ENCODE assay signal across 19 cellular contexts in genomic region chr9:4079346-4079745, GRCh38.
A peak's percentile ranks its signal among the peaks of the same experiment; 100 is the strongest.
DNase-seq lines count a peak whose midpoint lies in the region; ATAC-seq and TF ChIP-seq lines count a peak whose summit lies in the region.
"Had no signal": no experiment of that assay in that cellular context is flagged by ENCODE, and none has a peak within 500 bp of the region (broad histone marks: within the 10 kb centered on the region; RNA-seq: fewer than 3 reads in every experiment).

No MANE protein-coding gene starts in this region.

- no peak for TF ChIP-seq CTCF in PC-3 (conservative IDR thresholded peaks at IDR 0.05; ENCODE audit: low read depth, low read length)
- TF ChIP-seq CTCF in right lobe of liver (IDR thresholded peaks at IDR 0.05) = no peak
- TF ChIP-seq CTCF in progenitor cell of endocrine pancreas (IDR thresholded peaks at IDR 0.05; ENCODE audit: unreplicated experiment) = no peak

- H3K4me1 Mint-ChIP-seq in activated T-cell treated with anti-CD3 and anti-CD28 coated beads, Interleukin-2, amount 50 U/mL, for 72 hours (ENCODE audit: low read depth) = no peaks in the 10 kb centered on the region
- peaks cover 15% of the 10 kb centered on the region for H3K4me1 Mint-ChIP-seq in progenitor cell of endocrine pancreas (ENCODE audit: low read depth)
- H3K4me1 Mint-ChIP-seq: CD4-positive, CD25-positive, alpha-beta regulatory T cell; CD8-positive, alpha-beta memory T cell; IgD-negative memory B cell had no signal

- peaks cover 0 to 1% of the 10 kb centered on the region in 2 donors for H3K9me3 Mint-ChIP-seq in activated T-cell treated with anti-CD3 and anti-CD28 coated beads, Interleukin-2, amount 50 U/mL, for 72 hours
- H3K9me3 Mint-ChIP-seq in progenitor cell of endocrine pancreas (ENCODE audit: low read depth) = peaks cover under 1% of the 10 kb centered on the region
- H3K9me3 Mint-ChIP-seq: CD8-positive, alpha-beta memory T cell; HFFc6 had no signal

- H3K27ac ChIP-seq in PC-3 (ENCODE audit: low read length) (peak overlapping the region; percentile 14; the same call in 1 of the 2 replicates), right lobe of liver (no peak overlapping the region)
- H3K27ac ChIP-seq: 22Rv1, GM23248, HL-60 had no signal

- no peak overlapping the region for H3K9ac ChIP-seq in PC-3 (ENCODE audit: low read length)
- H3K9ac ChIP-seq: GM23248 had no signal

- H3K4me3 ChIP-seq in PC-3 (ENCODE audit: low read length) (no peak overlapping the region), right lobe of liver (no peak overlapping the region)
- H3K4me3 ChIP-seq: GM23248 had no signal

- H3K4me3 Mint-ChIP-seq in activated T-cell treated with anti-CD3 and anti-CD28 coated beads, Interleukin-2, amount 50 U/mL, for 72 hours = no peak overlapping the region
- H3K4me3 Mint-ChIP-seq in progenitor cell of endocrine pancreas (ENCODE audit: low read depth) = no peak overlapping the region
- H3K4me3 Mint-ChIP-seq: CD4-positive, CD25-positive, alpha-beta regulatory T cell; CD8-positive, alpha-beta memory T cell; HFFc6; IgD-negative memory B cell had no signal

- WGBS in right lobe of liver (ENCODE audit: insufficient coverage, low coverage, low lambda C conversion rate, missing lambda C conversion rate) = 37% methylated on average over 4 of the region's 4 CpGs

- H3K27ac Mint-ChIP-seq in activated T-cell treated with anti-CD3 and anti-CD28 coated beads, Interleukin-2, amount 50 U/mL, for 72 hours = peak overlapping the region; percentile 54
- peak overlapping the region; percentile 73 for H3K27ac Mint-ChIP-seq in progenitor cell of endocrine pancreas
- H3K27ac Mint-ChIP-seq: CD4-positive, CD25-positive, alpha-beta regulatory T cell; HFFc6; IgD-negative memory B cell had no signal

- CTCF ChIA-PET in PC-3 (lab: Charles Lee) = interaction anchor here (0.6 kb wide), 1 partner anchor 535 kb away, joined by 5 read pairs; no protein-coding TSS in a partner anchor

- H3K9me2 ChIP-seq in PC-3 (replicated peaks; ENCODE audit: low read length) = no peaks in the 10 kb centered on the region

- no peak for TF ChIP-seq POLR2A in right lobe of liver (IDR thresholded peaks at IDR 0.05)

- H3K4me1 ChIP-seq in PC-3 (ENCODE audit: insufficient read depth, low read length) = peaks cover 12% of the 10 kb centered on the region
- no peaks in the 10 kb centered on the region for H3K4me1 ChIP-seq in right lobe of liver
- H3K4me1 ChIP-seq: BE2C had no signal

- no peaks in the 10 kb centered on the region for H3K79me2 ChIP-seq in PC-3 (ENCODE audit: low read length)

- no TSS peak for BruUV-seq in PC-3 (replicated peaks; lab: Mats Ljungman, UMichigan)

- DNase-seq in activated T-cell treated with anti-CD3 and anti-CD28 coated beads, Interleukin-2, amount 50 U/mL, for 72 hours = no peak
- DNase-seq in activated T-cell treated with anti-CD3 and anti-CD28 coated beads, Interleukin-2, amount 50 U/mL, for 1 hour = no peak
- no peak for DNase-seq in PC-3
- DNase-seq in right lobe of liver = no peak
- no peak for DNase-seq in progenitor cell of endocrine pancreas (ENCODE audit: low spot score, unreplicated experiment)
- DNase-seq in HCEC 1CT = no peak
- DNase-seq in NCI-H69 (lab: John Stamatoyannopoulos, UW) = no peak
- DNase-seq: BE2C; C1 segment of cervical spinal cord; CD4-positive, CD25-positive, alpha-beta regulatory T cell; CD8-positive, alpha-beta memory T cell; COR-L47; GM23248; HFFc6 had no signal

- peaks cover 14% of the 10 kb centered on the region for H3K27me3 Mint-ChIP-seq in activated T-cell treated with anti-CD3 and anti-CD28 coated beads, Interleukin-2, amount 50 U/mL, for 72 hours (ENCODE audit: low read depth)
- no peaks in the 10 kb centered on the region for H3K27me3 Mint-ChIP-seq in progenitor cell of endocrine pancreas
- H3K27me3 Mint-ChIP-seq: CD4-positive, CD25-positive, alpha-beta regulatory T cell had no signal

- ATAC-seq in activated T-cell treated with anti-CD3 and anti-CD28 coated beads, Interleukin-2, amount 50 U/mL, for 72 hours (replicated peaks in 1 of 2) = no peak
- no peak for ATAC-seq in PC-3
- ATAC-seq in right lobe of liver = peak; percentile 63 to 71 (median 70)
- no peak for ATAC-seq in GM18520 (IDR thresholded peaks at IDR 0.05; ENCODE audit: unreplicated experiment)
- ATAC-seq: HCT116 had no signal

- POLR2A ChIA-PET in PC-3 (lab: Charles Lee; ENCODE audit: unreplicated experiment) = no interaction called here

- H2AFZ ChIP-seq in PC-3 (ENCODE audit: low read length) = no peak overlapping the region
- H2AFZ ChIP-seq: GM23248 had no signal

- no peaks in the 10 kb centered on the region for H3K36me3 Mint-ChIP-seq in activated T-cell treated with anti-CD3 and anti-CD28 coated beads, Interleukin-2, amount 50 U/mL, for 72 hours (ENCODE audit: insufficient read depth in 2 of 2)
- peaks cover 5% of the 10 kb centered on the region for H3K36me3 Mint-ChIP-seq in progenitor cell of endocrine pancreas (ENCODE audit: insufficient read depth)
- H3K36me3 Mint-ChIP-seq: CD4-positive, CD25-positive, alpha-beta regulatory T cell; CD8-positive, alpha-beta memory T cell; IgD-negative memory B cell had no signal

- no peaks in the 10 kb centered on the region for H3F3A ChIP-seq in PC-3 (ENCODE audit: low read length, unreplicated experiment)

- H3K4me2 ChIP-seq in PC-3 (ENCODE audit: low read length) = no peak overlapping the region

- H3K36me3 ChIP-seq in PC-3 (ENCODE audit: low read depth, low read length) (no peaks in the 10 kb centered on the region), right lobe of liver (no peaks in the 10 kb centered on the region)
- H3K36me3 ChIP-seq: BE2C had no signal

- no peaks in the 10 kb centered on the region for H4K20me1 ChIP-seq in PC-3 (ENCODE audit: low read length)

- no peaks in the 10 kb centered on the region for H3K9me3 ChIP-seq in PC-3 (ENCODE audit: low read length)
- no peaks in the 10 kb centered on the region for H3K9me3 ChIP-seq in right lobe of liver
- H3K9me3 ChIP-seq: BE2C had no signal

- intact Hi-C loops in PC-3 (cut with micrococcal nuclease) (loop anchor here (10.0 kb wide), 1 partner anchor 145 kb away; no protein-coding TSS in a partner anchor), right lobe of liver (cut with DNase I) (no loop called here)

- H3K27me3 ChIP-seq in PC-3 (ENCODE audit: low read length) (no peaks in the 10 kb centered on the region), right lobe of liver (no peaks in the 10 kb centered on the region)
- H3K27me3 ChIP-seq: BE2C had no signal

Comparison
In these comparisons a context has a peak if more than half of its experiments do, and no peak if none do; other contexts are left out.
1. ATAC-seq: peak in right lobe of liver (4 of 4); none in activated T-cell treated with anti-CD3 and anti-CD28 coated beads, Interleukin-2, amount 50 U/mL, for 72 hours (0 of 2), PC-3 (single experiment) and GM18520 (single experiment).